8 cellular contexts compared by ENCODE assay signal in genomic region chr6:20213271-20213798, GRCh38. TPM values are rescaled to one million over a fixed set of nuclear protein-coding genes. Genes with fewer than 3 reads are reported as not detected.
A peak's percentile ranks its signal among the peaks of the same experiment; 100 is the strongest.
DNase-seq lines count a peak whose midpoint lies in the region; ATAC-seq and TF ChIP-seq lines count a peak whose summit lies in the region.

No MANE protein-coding gene starts in this region.

- TF ChIP-seq CTCF in AG10803 (conservative IDR thresholded peaks at IDR 0.05; ENCODE audit: low read length) (no peak), IMR-90 (conservative IDR thresholded peaks at IDR 0.05; ENCODE audit: low read depth, low read length) (no peak), adrenal gland (IDR thresholded peaks at IDR 0.05) (no peak), vagina (IDR thresholded peaks at IDR 0.05) (no peak)

- peak overlapping the region; percentile 73 for H2BK5ac ChIP-seq in IMR-90 (ENCODE audit: low read depth, low read length, poor library complexity, severe bottlenecking)

- no peak for TF ChIP-seq RAD21 in IMR-90 (IDR thresholded peaks at IDR 0.05; ENCODE audit: low read length)

- H3K56ac ChIP-seq in IMR-90 (ENCODE audit: extremely low read depth, insufficient read depth, low read length), result peak overlapping the region; percentile 91; the same call in 1 of the 2 replicates

- peak; percentile 15 for DNase-seq in AG10803 (ENCODE audit: low read depth)
- DNase-seq in IMR-90, result no peak
- peak in 1 of 7 donors; percentile 23 for DNase-seq in adrenal gland
- peak; percentile 27 for DNase-seq in medulla oblongata (ENCODE audit: extremely low spot score)
- DNase-seq in vagina (ENCODE audit: extremely low spot score in 2 of 2), result no peak
- DNase-seq in NCI-H1105 (lab: John Stamatoyannopoulos, UW), result no peak
- DNase-seq in NCI-H446 (lab: John Stamatoyannopoulos, UW), result no peak
- DNase-seq in nucleus accumbens (lab: John Stamatoyannopoulos, UW), result no peak

- H3K18ac ChIP-seq in IMR-90 (ENCODE audit: low read depth, low read length), result no peak overlapping the region; the same call in none of the 2 replicates

- H3K23ac ChIP-seq in IMR-90 (ENCODE audit: low read depth, low read length), result peak overlapping the region; percentile 84

- intact Hi-C loops in IMR-90 (cut with micrococcal nuclease), result loop anchor here (2.0 kb wide), 1 partner anchor 187 kb away; the partner anchor contains the start of gene E2F3
- intact Hi-C loops in adrenal gland (cut with DNase I), result loop anchor here in 1 of 2 donors (10.0 kb wide), 1 partner anchor 89 kb away; no protein-coding TSS in a partner anchor
- intact Hi-C loops in vagina (cut with DNase I), result no loop called here

- H3K4ac ChIP-seq in IMR-90 (ENCODE audit: low read depth, low read length), result peak overlapping the region; percentile 58

- no peak for ATAC-seq in IMR-90 (ENCODE audit: low read depth)

- peak overlapping the region; percentile 54 for H4K91ac ChIP-seq in IMR-90 (ENCODE audit: insufficient read depth, low read depth, low read length)

- H2AK9ac ChIP-seq in IMR-90 (replicated peaks; ENCODE audit: low read depth, low read length, poor library complexity), result no peak overlapping the region

- H3K27me3 ChIP-seq in IMR-90 (ENCODE audit: control insufficient read depth, insufficient read depth, low read length) (no peaks in the 10 kb centered on the region), adrenal gland (no peaks in the 10 kb centered on the region), vagina (no peaks in the 10 kb centered on the region)

- no peaks in the 10 kb centered on the region for H3K9me1 ChIP-seq in IMR-90 (ENCODE audit: insufficient read depth, low read length)

- H3K9me3 ChIP-seq in IMR-90 (ENCODE audit: control insufficient read depth, insufficient read depth, low read length) (no peaks in the 10 kb centered on the region), adrenal gland (replicated peaks in 1 of 3) (no peaks in the 10 kb centered on the region), vagina (no peaks in the 10 kb centered on the region)

- peak overlapping the region; percentile 81 for H3K4me2 ChIP-seq in IMR-90 (ENCODE audit: low read depth, low read length)

- H2BK15ac ChIP-seq in IMR-90 (ENCODE audit: low read depth, low read length), result no peak overlapping the region

- H4K5ac ChIP-seq in IMR-90 (ENCODE audit: low read depth, low read length), result peak overlapping the region; percentile 37

- BruUV-seq in IMR-90 (replicated peaks; lab: Mats Ljungman, UMichigan), result no TSS peak

- no peak overlapping the region for H2AK5ac ChIP-seq in IMR-90 (ENCODE audit: low read depth, low read length)

- TF ChIP-seq POLR2A in IMR-90 (IDR thresholded peaks at IDR 0.05; ENCODE audit: low read depth, low read length) (no peak), adrenal gland (IDR thresholded peaks at IDR 0.05) (no peak), vagina (IDR thresholded peaks at IDR 0.05) (no peak)

- POLR2A ChIA-PET in IMR-90 (lab: Charles Lee; ENCODE audit: unreplicated experiment), result no interaction called here

- H3K27ac ChIP-seq in IMR-90 (ENCODE audit: insufficient read depth, low read length) (peak overlapping the region; percentile 65; the same call in 1 of the 2 replicates), adrenal gland (peak overlapping the region; percentile 78 to 94 (median 89)), vagina (peak overlapping the region; percentile 94)

- H3K4me3 ChIP-seq in AG10803 (ENCODE audit: low read length), result peak overlapping the region; percentile 67
- H3K4me3 ChIP-seq in IMR-90 (ENCODE audit: insufficient read depth, low read depth, low read length), result peak overlapping the region; percentile 93
- H3K4me3 ChIP-seq in adrenal gland, result peak overlapping the region in 3 of 4 donors; percentile 21 to 89 (median 83)
- H3K4me3 ChIP-seq in vagina, result peak overlapping the region; percentile 94 to 97

- peak overlapping the region; percentile 90 to 94 for H4K8ac ChIP-seq in IMR-90 (ENCODE audit: low read depth in 2 of 2, low read length in 2 of 2)

- peak overlapping the region; percentile 94 for H3K14ac ChIP-seq in IMR-90 (replicated peaks; ENCODE audit: low read depth, low read length)

- peaks cover 6% of the 10 kb centered on the region; the same call in 1 of the 2 replicates for H3K4me1 ChIP-seq in IMR-90 (ENCODE audit: control insufficient read depth, insufficient read depth, low read length)
- peaks cover 12 to 24% of the 10 kb centered on the region in 2 donors for H3K4me1 ChIP-seq in adrenal gland (replicated peaks in 1 of 2)
- H3K4me1 ChIP-seq in vagina, result peaks cover 44% of the 10 kb centered on the region

- H2BK120ac ChIP-seq in IMR-90 (ENCODE audit: low read depth, low read length), result peak overlapping the region; percentile 55

- H3K36me3 ChIP-seq in IMR-90 (ENCODE audit: control insufficient read depth, insufficient read depth, low read length), result no peaks in the 10 kb centered on the region
- H3K36me3 ChIP-seq in adrenal gland (replicated peaks in 1 of 2), result no peaks in the 10 kb centered on the region
- H3K36me3 ChIP-seq in vagina, result no peaks in the 10 kb centered on the region

- no peaks in the 10 kb centered on the region for H4K20me1 ChIP-seq in IMR-90 (ENCODE audit: insufficient read depth, low read length)

- CTCF ChIA-PET in IMR-90 (lab: Yijun Ruan, JAX), result interaction anchor here (0.6 to 1.5 kb wide), 7 partner anchors 11 to 315 kb away, joined by 3 to 7 read pairs (median 3); no protein-coding TSS in a partner anchor

- peaks cover 7 to 19% of the 10 kb centered on the region in 2 experiments; a peak in 3 of 4 replicates for H3K79me1 ChIP-seq in IMR-90 (ENCODE audit: low read depth in 1 of 2, low read length in 2 of 2)

- dilution Hi-C loops in IMR-90 (cut with HindIII; ENCODE audit: low sequenced_read_pairs, unreplicated experiment), result no loop called here

- peak overlapping the region; percentile 98 for H2AFZ ChIP-seq in IMR-90 (replicated peaks; ENCODE audit: low read length, poor library complexity)

- in situ Hi-C loops in IMR-90 (cut with MboI; ENCODE audit: low sequenced_read_pairs), result no loop called here

- WGBS in IMR-90 (ENCODE audit: extremely low coverage in 2 of 2, insufficient read length in 1 of 2), 2 experiments, result 20% methylated on average over 2 of the region's 9 CpGs; no CpG with 5 or more reads in 1 of the 2 experiments
- WGBS in adrenal gland, 4 donors, result 33 to 52% (median 34%) methylated on average over 9 of the region's 9 CpGs

- H2BK20ac ChIP-seq in IMR-90 (ENCODE audit: low read depth, low read length), result 0 out of 2 replicates have a peak overlapping the region, but pooled peaks have one; percentile 37

- H3K9ac ChIP-seq in IMR-90 (ENCODE audit: low read depth, low read length), result peak overlapping the region; percentile 81

TF ChIP-seq in IMR-90, 13 proteins besides CTCF, POLR2A, EP300 and RAD21:
- TF ChIP-seq CHD1 (IDR thresholded peaks at IDR 0.05; ENCODE audit: low read depth, low read length), result no peak
- TF ChIP-seq MXI1 (IDR thresholded peaks at IDR 0.05; ENCODE audit: borderline replicate concordance, low read depth, low read length), result no peak

RNA-seq across cellular contexts. Expression of gene MBOAT1, which starts 1.1 kb away (rescaled TPM):
- total RNA-seq in IMR-90 (2012; rRNA removed), result 4.7 and 5.6 TPM in 2 replicates
- polyA plus RNA-seq in IMR-90 (2012; rRNA removed), result 1.4 and 1.6 TPM in 2 replicates
- polyA plus RNA-seq in IMR-90 (2012; cell fraction: cytosol; rRNA removed), result 0.46 and 0.49 TPM in 2 replicates
- polyA plus RNA-seq in IMR-90 (2012; cell fraction: nucleus; rRNA removed; ENCODE audit: low replicate concordance), result 1.4 and 6.2 TPM in 2 replicates
- total RNA-seq in adrenal gland, result 10 to 100 TPM in 2 of 8 donors, 1 to 10 TPM in 6; 1.5 to 11.2 (median 9.1) TPM
- polyA plus RNA-seq in adrenal gland, result 1 to 10 TPM; 1.6 to 2.2 (median 2.0) TPM
- total RNA-seq in vagina, result 9.6 TPM

Comparison
In these comparisons a context has a peak if more than half of its experiments do, and no peak if none do; other contexts are left out.
1. DNase-seq: peak in AG10803 (single experiment) and medulla oblongata (single experiment); none in IMR-90 (single experiment), vagina (0 of 2), NCI-H1105 (single experiment), NCI-H446 (0 of 2) and nucleus accumbens (0 of 56).
2. Peak in every context shown above with its lines, with median percentiles within 50 percentile points of each other: H3K4me3 ChIP-seq and H3K27ac ChIP-seq.